ENCODE assay signal across 25 cellular contexts in the genomic region with DNA sequence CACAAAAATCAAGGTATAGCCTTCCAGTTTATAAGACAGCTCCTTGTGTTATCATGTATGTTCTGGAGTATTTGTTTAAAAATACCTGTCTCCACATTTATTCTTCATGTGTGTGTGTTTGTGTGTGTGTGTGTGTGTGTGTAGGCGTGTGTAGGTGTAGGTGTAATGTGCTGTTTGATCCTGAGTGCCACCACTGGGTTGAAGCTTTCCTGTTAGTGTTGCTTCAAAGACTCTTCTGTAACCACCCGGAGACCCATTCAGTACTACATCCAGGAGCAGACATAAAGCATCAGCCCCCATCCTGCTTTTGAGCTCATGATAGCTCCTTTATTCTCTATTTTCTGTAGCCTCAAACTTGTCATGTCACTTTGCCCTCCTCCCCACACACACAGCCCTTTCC.
"Had no signal": no experiment of that assay in that cellular context is flagged by ENCODE, and none has a peak within 500 bp of the region (broad histone marks: within the 10 kb centered on the region; RNA-seq: fewer than 3 reads in every experiment).

No MANE protein-coding gene starts in this region.

- H3K27me3 ChIP-seq: adrenal gland, body of pancreas, SJCRH30 had no signal

- H3K27ac Mint-ChIP-seq: activated CD4-positive, alpha-beta T cell treated with anti-CD3 and anti-CD28 coated beads, Interleukin-2, amount 10 ng/mL, durations not matched to agents 24 days and 14 days; activated CD8-positive, alpha-beta T cell treated with anti-CD3 and anti-CD28 coated beads for 36 hours; activated T-helper 1 cell treated with anti-CD3 and anti-CD28 coated beads, Interleukin-12 subunit alpha, Interleukin-12 subunit beta, Interleukin-2, Interleukin-4 antibody, amounts not matched to agents 30 ng/mL and 10 ng/mL and 1 ng/mL, durations not matched to agents 14 hours and 24 hours and 36 hours; T-helper 1 cell treated with Interleukin-12 subunit alpha and Interleukin-12 subunit beta and Interleukin-4 antibody, amounts not matched to agents 30 μg/mL and 1 μg/mL, for 36 hours; T-helper 2 cell treated with Interferon-gamma antibody and Interleukin-4, amounts not matched to agents 5 μg/mL and 100 μg/mL, for 36 hours had no signal

- H3K9me3 Mint-ChIP-seq: activated CD4-positive, alpha-beta T cell treated with anti-CD3 and anti-CD28 coated beads, Interleukin-2, amount 10 ng/mL, durations not matched to agents 24 days and 14 days; activated CD8-positive, alpha-beta T cell treated with anti-CD3 and anti-CD28 coated beads for 36 hours; activated T-cell treated with anti-CD3 and anti-CD28 coated beads, Interleukin-2, amount 50 U/mL, for 4 hours; activated T-helper 1 cell treated with anti-CD3 and anti-CD28 coated beads, Interleukin-12 subunit alpha, Interleukin-12 subunit beta, Interleukin-2, Interleukin-4 antibody, amounts not matched to agents 30 ng/mL and 10 ng/mL and 1 ng/mL, durations not matched to agents 14 hours and 24 hours and 36 hours; T-helper 1 cell treated with Interleukin-12 subunit alpha and Interleukin-12 subunit beta and Interleukin-4 antibody, amounts not matched to agents 30 μg/mL and 1 μg/mL, for 36 hours; T-helper 2 cell treated with Interferon-gamma antibody and Interleukin-4, amounts not matched to agents 5 μg/mL and 100 μg/mL, for 36 hours had no signal

- H3K27me3 Mint-ChIP-seq: activated CD8-positive, alpha-beta T cell treated with anti-CD3 and anti-CD28 coated beads for 36 hours had no signal

- H3K27ac ChIP-seq: adrenal gland, body of pancreas, breast epithelium, SJCRH30, SK-N-MC had no signal

- H3K4me3 ChIP-seq: adrenal gland, body of pancreas, breast epithelium, SJCRH30, SK-N-MC had no signal

- H3K36me3 ChIP-seq: adrenal gland, breast epithelium, SJCRH30 had no signal

- H3K4me3 Mint-ChIP-seq: activated CD4-positive, alpha-beta T cell treated with anti-CD3 and anti-CD28 coated beads, Interleukin-2, amount 10 ng/mL, durations not matched to agents 24 days and 14 days; activated CD8-positive, alpha-beta T cell treated with anti-CD3 and anti-CD28 coated beads for 36 hours; activated T-cell treated with anti-CD3 and anti-CD28 coated beads, Interleukin-2, amount 50 U/mL, for 4 hours; activated T-helper 1 cell treated with anti-CD3 and anti-CD28 coated beads, Interleukin-12 subunit alpha, Interleukin-12 subunit beta, Interleukin-2, Interleukin-4 antibody, amounts not matched to agents 30 ng/mL and 10 ng/mL and 1 ng/mL, durations not matched to agents 14 hours and 24 hours and 36 hours; T-helper 1 cell treated with Interleukin-12 subunit alpha and Interleukin-12 subunit beta and Interleukin-4 antibody, amounts not matched to agents 30 μg/mL and 1 μg/mL, for 36 hours; T-helper 2 cell treated with Interferon-gamma antibody and Interleukin-4, amounts not matched to agents 5 μg/mL and 100 μg/mL, for 36 hours had no signal

- H3K9me3 ChIP-seq: adrenal gland, body of pancreas, breast epithelium, SJCRH30 had no signal

- ATAC-seq: activated CD8-positive, alpha-beta T cell treated with anti-CD3 and anti-CD28 coated beads for 36 hours; activated T-cell treated with anti-CD3 and anti-CD28 coated beads, Interleukin-2, amount 50 U/mL, for 4 hours; body of pancreas had no signal

- DNase-seq: activated CD4-positive, alpha-beta T cell treated with anti-CD3 and anti-CD28 coated beads, Interleukin-2, amount 10 ng/mL, durations not matched to agents 24 days and 14 days; activated CD4-positive, alpha-beta T cell treated with anti-CD3 and anti-CD28 coated beads, Interleukin-2, amount 50 U/mL, for 4 hours; activated CD8-positive, alpha-beta T cell treated with anti-CD3 and anti-CD28 coated beads for 36 hours; activated gamma-delta T cell treated with Interleukin-2 at 50 U/mL for 16 hours; activated naive CD4-positive, alpha-beta T cell treated with anti-CD3 and anti-CD28 coated beads, Interleukin-2, amount 50 U/mL, for 16 hours; activated T-cell treated with anti-CD3 and anti-CD28 coated beads, Interleukin-2, amount 50 U/mL, for 4 hours; adrenal gland; body of pancreas; cerebellar nuclear complex; NCI-H1048; NCI-H1105 treated with DMSO at 0.1 percent for 48 hours; NCI-H1436; NCI-H1694; NCI-H1930; NCI-H2081 treated with DMSO at 0.1 percent for 48 hours; NCI-H226; NCI-H524 treated with DMSO at 0.1 percent for 48 hours; NK-92 treated with Interleukin-12 subunit alpha and Interleukin-12 subunit beta, amount 100 ng/mL, for 24 hours; SHP77; SJCRH30 had no signal

- H3K4me1 ChIP-seq: adrenal gland, breast epithelium, SJCRH30 had no signal
